In genomic region chr9:127336708-127337352, GRCh38 we compare ENCODE assay signal across 7 cellular contexts.
DNase-seq lines count a peak whose midpoint lies in the region; ATAC-seq, FAIRE-seq and TF ChIP-seq lines count a peak whose summit lies in the region.

No MANE protein-coding gene starts in this region.

- FAIRE-seq in endothelial cell of umbilical vein (lab: Jason Lieb, UNC): peak; percentile 100

- no peak for ATAC-seq in GM21737 (IDR thresholded peaks at IDR 0.05; ENCODE audit: unreplicated experiment)
- no peak for ATAC-seq in GM18868 (IDR thresholded peaks at IDR 0.05; ENCODE audit: unreplicated experiment)

- H3K79me2 ChIP-seq in endothelial cell of umbilical vein (ENCODE audit: control insufficient read depth, insufficient read depth, low read length): no peaks in the 10 kb centered on the region

- H3K4me2 ChIP-seq in endothelial cell of umbilical vein (ENCODE audit: insufficient read depth, low read length): peak overlapping the region; percentile 86

- CTCF ChIA-PET in endothelial cell of umbilical vein (lab: Charles Lee): interaction anchor here (1.0 to 2.3 kb wide), 7 partner anchors 10 to 122 kb away, joined by 3 to 13 read pairs (median 6); no protein-coding TSS in a partner anchor

- TF ChIP-seq CTCF in endothelial cell of umbilical vein (IDR thresholded peaks at IDR 0.05; ENCODE audit: extremely low read depth in 1 of 2, insufficient read depth in 1 of 2, low read depth in 1 of 2, low read length in 2 of 2): no peak
- TF ChIP-seq CTCF in mesothelial cell of epicardium (IDR thresholded peaks at IDR 0.05; ENCODE audit: unreplicated experiment): no peak

- TF ChIP-seq POLR2A in endothelial cell of umbilical vein (IDR thresholded peaks at IDR 0.05; ENCODE audit: low read depth, low read length): peak; percentile 56

- no peaks in the 10 kb centered on the region for H4K20me1 ChIP-seq in endothelial cell of umbilical vein (replicated peaks; ENCODE audit: control insufficient read depth, extremely low read depth, insufficient read depth, low read length)

- BruUV-seq in endothelial cell of umbilical vein (replicated peaks; lab: Mats Ljungman, UMichigan): TSS peak; percentile 91

- H3K27ac Mint-ChIP-seq in mesothelial cell of epicardium: peak overlapping the region; percentile 91

- POLR2A ChIA-PET in endothelial cell of umbilical vein (lab: Charles Lee): no interaction called here

- H3K4me1 ChIP-seq in endothelial cell of umbilical vein (ENCODE audit: control insufficient read depth, extremely low read depth, insufficient read depth, low read length): peaks cover 40% of the 10 kb centered on the region

- peak overlapping the region; percentile 80 for H3K9ac ChIP-seq in endothelial cell of umbilical vein (replicated peaks; ENCODE audit: extremely low read depth, insufficient read depth, low read length)

- intact Hi-C loops in endothelial cell of umbilical vein (cut with micrococcal nuclease): loop anchor here (2.0 kb wide), 2 partner anchors 26 to 288 kb away; no protein-coding TSS in a partner anchor

- H3K9me3 Mint-ChIP-seq in mesothelial cell of epicardium: no peaks in the 10 kb centered on the region

- peaks cover 44% of the 10 kb centered on the region for H3K36me3 Mint-ChIP-seq in mesothelial cell of epicardium

- DNase-seq in NCI-H2171 treated with DMSO at 0.1 percent for 48 hours (lab: John Stamatoyannopoulos, UW) (peak; percentile 54), endothelial cell of umbilical vein (ENCODE audit: low read depth, low spot score) (peak; percentile 98), mesothelial cell of epicardium (ENCODE audit: low spot score in 2 of 2, unreplicated experiment in 2 of 2) (no peak), activated gamma-delta T cell treated with Interleukin-2 at 50 U/mL for 16 hours (no peak)
- DNase-seq in stimulated activated CD4-positive, alpha-beta T cell treated with anti-CD3 and anti-CD28 coated beads, Interleukin-12 subunit alpha, Interleukin-12 subunit beta, amount 100 ng/mL, for 4 hours: no peak

- no peaks in the 10 kb centered on the region for H3K36me3 ChIP-seq in endothelial cell of umbilical vein (ENCODE audit: control insufficient read depth in 2 of 2, extremely low read depth in 1 of 2, insufficient read depth in 2 of 2, low read length in 2 of 2)

- peaks cover 38% of the 10 kb centered on the region for H3K4me1 Mint-ChIP-seq in mesothelial cell of epicardium

- H3K27me3 ChIP-seq in endothelial cell of umbilical vein (ENCODE audit: control insufficient read depth in 2 of 2, insufficient read depth in 2 of 2, low read length in 2 of 2): no peaks in the 10 kb centered on the region

- no peaks in the 10 kb centered on the region for H3K9me3 ChIP-seq in endothelial cell of umbilical vein (replicated peaks; ENCODE audit: control insufficient read depth, insufficient read depth, low read length)

- no peaks in the 10 kb centered on the region for H3K9me1 ChIP-seq in endothelial cell of umbilical vein (replicated peaks; ENCODE audit: control insufficient read depth, extremely low read depth, insufficient read depth, low read length)

- dilution Hi-C loops in endothelial cell of umbilical vein (cut with MboI; ENCODE audit: extremely low pct_ligation_motif_present, low sequenced_read_pairs): no loop called here

- peaks cover 2% of the 10 kb centered on the region for H3K27me3 Mint-ChIP-seq in mesothelial cell of epicardium (ENCODE audit: low read depth)

- peak overlapping the region in 1 of 3 experiments; percentile 16 for H3K4me3 ChIP-seq in endothelial cell of umbilical vein (replicated peaks in 1 of 3; ENCODE audit: insufficient read depth in 1 of 3, low read depth in 1 of 3, low read length in 3 of 3)

- H3K4me3 Mint-ChIP-seq in mesothelial cell of epicardium: no peak overlapping the region

- peak overlapping the region; percentile 60 for H2AFZ ChIP-seq in endothelial cell of umbilical vein (ENCODE audit: low read depth, low read length)

- H3K27ac ChIP-seq in endothelial cell of umbilical vein (ENCODE audit: insufficient read depth, low read depth, low read length): peak overlapping the region; percentile 99

TF ChIP-seq in endothelial cell of umbilical vein, 7 proteins besides CTCF, POLR2A, EP300 and RAD21:
- TF ChIP-seq GATA2 (IDR thresholded peaks at IDR 0.05; ENCODE audit: insufficient read depth, insufficient read length, low read depth, low read length): peak; percentile 31
- TF ChIP-seq EZH2 (IDR thresholded peaks at IDR 0.05; ENCODE audit: borderline replicate concordance, low read depth, low read length, severe bottlenecking): no peak
- TF ChIP-seq FOS (IDR thresholded peaks at IDR 0.05; ENCODE audit: borderline replicate concordance, insufficient read depth, low read length): peak; percentile 98
- no peak for TF ChIP-seq MAX (IDR thresholded peaks at IDR 0.05; ENCODE audit: insufficient read depth, insufficient read length)
- peak; percentile 90 for TF ChIP-seq POLR2AphosphoS5 (IDR thresholded peaks at IDR 0.05; ENCODE audit: insufficient read depth, low read depth, low read length)
- TF ChIP-seq JUN (IDR thresholded peaks at IDR 0.05; ENCODE audit: borderline replicate concordance, insufficient read depth, insufficient read length, low read depth): peak; percentile 98
TF ChIP-seq in endothelial cell of umbilical vein: peak in this region for 4.

Comparison
In these comparisons a context has a peak if more than half of its experiments do, and no peak if none do; other contexts are left out.
1. DNase-seq: peak in NCI-H2171 treated with DMSO at 0.1 percent for 48 hours (single experiment) and endothelial cell of umbilical vein (single experiment); none in mesothelial cell of epicardium (0 of 2), activated gamma-delta T cell treated with Interleukin-2 at 50 U/mL for 16 hours (single experiment) and stimulated activated CD4-positive, alpha-beta T cell treated with anti-CD3 and anti-CD28 coated beads, Interleukin-12 subunit alpha, Interleukin-12 subunit beta, amount 100 ng/mL, for 4 hours (single experiment).